Comparison of ENCODE assay signal across 31 cellular contexts in the genomic region with DNA sequence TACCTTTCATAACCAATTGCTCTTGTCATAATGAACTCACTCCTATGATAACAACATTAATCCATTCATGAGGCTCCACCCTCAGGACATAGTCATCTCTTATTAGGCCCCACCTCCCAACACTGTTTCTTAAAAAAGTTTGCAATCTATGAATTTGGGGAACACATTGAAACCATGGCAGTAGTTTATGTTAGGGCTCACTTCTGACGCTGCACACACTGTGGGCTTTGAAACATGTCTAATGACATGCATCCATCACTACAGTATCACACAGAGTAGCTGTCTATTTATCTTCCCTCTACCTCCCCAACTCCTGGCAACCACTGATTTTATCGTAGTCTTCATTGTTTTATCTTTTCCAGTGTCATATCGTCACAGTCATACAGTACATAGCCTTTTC.
DNase-seq lines count a peak whose midpoint lies in the region; ATAC-seq and TF ChIP-seq lines count a peak whose summit lies in the region.
"Had no signal": no experiment of that assay in that cellular context is flagged by ENCODE, and none has a peak within 500 bp of the region (broad histone marks: within the 10 kb centered on the region; RNA-seq: fewer than 3 reads in every experiment).

No MANE protein-coding gene starts in this region.

- no peaks in the 10 kb centered on the region for H3K4me1 ChIP-seq in right cardiac atrium (ENCODE audit: control insufficient read depth, insufficient read depth, low read length)
- no peaks in the 10 kb centered on the region for H3K4me1 ChIP-seq in right atrium auricular region
- no peaks in the 10 kb centered on the region for H3K4me1 ChIP-seq in lung (ENCODE audit: control insufficient read depth in 2 of 2, insufficient read depth in 2 of 2, low read length in 2 of 2)
- H3K4me1 ChIP-seq: A549, BE2C, Caco-2 had no signal

- intact Hi-C loops in cardiac septum (cut with DNase I) (no loop called here), right cardiac atrium (cut with DNase I) (no loop called here), Right ventricle myocardium inferior (cut with DNase I) (no loop called here)

- DNase-seq in cardiac septum (ENCODE audit: low spot score): peak; percentile 51
- no peak for DNase-seq in right cardiac atrium
- peak; percentile 4 for DNase-seq in right atrium auricular region (ENCODE audit: low spot score)
- DNase-seq in Right ventricle myocardium inferior (ENCODE audit: missing footprints): no peak
- DNase-seq in lung (ENCODE audit: low spot score): peak; percentile 17
- no peak for DNase-seq in stimulated activated CD4-positive, alpha-beta T cell treated with anti-CD3 and anti-CD28 coated beads, Interleukin-2, amount 100 ng/mL, for 24 hours
- DNase-seq: 8988T; ACHN; AML-193; BE2C; C1 segment of cervical spinal cord; Caco-2; Calu3; CD4-positive, alpha-beta memory T cell; CD4-positive, alpha-beta T cell; CD4-positive, CD25-positive, alpha-beta regulatory T cell; CD8-positive, alpha-beta memory T cell; CD8-positive, alpha-beta T cell; COR-L47; DMS 273 treated with DMSO at 0.1 percent for 48 hours; DMS153; DMS53; DMS79; DMS79 treated with DMSO at 0.1 percent for 48 hours; DND-41; EL had no signal

- H3K36me3 ChIP-seq in right atrium auricular region (no peaks in the 10 kb centered on the region), lung (ENCODE audit: control insufficient read depth in 2 of 2, insufficient read depth in 2 of 2, low read length in 2 of 2) (no peaks in the 10 kb centered on the region)
- H3K36me3 ChIP-seq: BE2C; BLaER1; BLaER1 treated with 17β-estradiol and CSF1 and Interleukin-3, amounts not matched to agents 10 nM and 100 nM had no signal

- H3K27ac ChIP-seq in right cardiac atrium (ENCODE audit: low read length) (no peak overlapping the region), right atrium auricular region (no peak overlapping the region), lung (ENCODE audit: low read depth in 1 of 2, low read length in 1 of 2) (no peak overlapping the region)
- H3K27ac ChIP-seq: 22Rv1; A549; BLaER1; BLaER1 treated with 17β-estradiol and CSF1 and Interleukin-3, amounts not matched to agents 10 nM and 100 nM; C4-2B had no signal

- no peak overlapping the region for H3K4me3 ChIP-seq in right cardiac atrium (ENCODE audit: low read length)
- H3K4me3 ChIP-seq in right atrium auricular region: no peak overlapping the region
- no peak overlapping the region for H3K4me3 ChIP-seq in lung
- H3K4me3 ChIP-seq: A549; BLaER1; BLaER1 treated with 17β-estradiol and CSF1 and Interleukin-3, amounts not matched to agents 10 nM and 100 nM had no signal

- ATAC-seq in right cardiac atrium (no peak), Right ventricle myocardium inferior (no peak), lung (ENCODE audit: insufficient read depth, low FRiP score) (no peak)
- ATAC-seq: A549; CD8-positive, alpha-beta T cell had no signal

- H3K9me3 ChIP-seq in right cardiac atrium (ENCODE audit: control insufficient read depth, low read length): no peaks in the 10 kb centered on the region
- no peaks in the 10 kb centered on the region for H3K9me3 ChIP-seq in right atrium auricular region
- peaks cover 0 to under 1% of the 10 kb centered on the region in 2 donors for H3K9me3 ChIP-seq in lung (ENCODE audit: control insufficient read depth in 2 of 2, insufficient read depth in 1 of 2, low read length in 1 of 2)
- H3K9me3 ChIP-seq: A549, BE2C, BLaER1, Caco-2 had no signal

- 73% methylated on average over 3 of the region's 3 CpGs for WGBS in right cardiac atrium
- WGBS in lung, 2 donors: 82 to 89% methylated on average over 3 of the region's 3 CpGs

- H3K27me3 ChIP-seq in right cardiac atrium (ENCODE audit: control insufficient read depth, insufficient read depth) (no peaks in the 10 kb centered on the region), right atrium auricular region (no peaks in the 10 kb centered on the region), lung (ENCODE audit: control insufficient read depth, insufficient read depth) (no peaks in the 10 kb centered on the region)
- H3K27me3 ChIP-seq: BE2C; BLaER1; BLaER1 treated with 17β-estradiol and CSF1 and Interleukin-3, amounts not matched to agents 10 nM and 100 nM had no signal

- no peak for TF ChIP-seq CTCF in right atrium auricular region (IDR thresholded peaks at IDR 0.05)
- no peak for TF ChIP-seq CTCF in lung (IDR thresholded peaks at IDR 0.05; ENCODE audit: control extremely low read depth, extremely low read depth)

Comparison
In these comparisons a context has a peak if more than half of its experiments do, and no peak if none do; other contexts are left out.
1. DNase-seq: peak in cardiac septum (single experiment), right atrium auricular region (single experiment) and lung (single experiment); none in right cardiac atrium (0 of 3), Right ventricle myocardium inferior (single experiment) and stimulated activated CD4-positive, alpha-beta T cell treated with anti-CD3 and anti-CD28 coated beads, Interleukin-2, amount 100 ng/mL, for 24 hours (0 of 2).